8 cellular contexts compared by ENCODE assay signal in genomic region chr19:2239771-2240770, GRCh38. TPM values are rescaled to one million over a fixed set of nuclear protein-coding genes. Genes with fewer than 3 reads are reported as not detected.
A peak's percentile ranks its signal among the peaks of the same experiment; 100 is the strongest.
DNase-seq lines count a peak whose midpoint lies in the region; ATAC-seq and TF ChIP-seq lines count a peak whose summit lies in the region.

No MANE protein-coding gene starts in this region.

- peak overlapping the region; percentile 80 for H3K4me2 ChIP-seq in MM.1S (ENCODE audit: low read depth, low read length)

- H3K27ac Mint-ChIP-seq in CD4-positive, alpha-beta T cell: peak overlapping the region; percentile 99
- H3K27ac Mint-ChIP-seq in MCF 10A (ENCODE audit: low read depth, unreplicated experiment): peak overlapping the region; percentile 67

- H3F3A ChIP-seq in MM.1S (ENCODE audit: insufficient read depth, low read length): peaks cover 27% of the 10 kb centered on the region

- H3K4me3 Mint-ChIP-seq in CD4-positive, alpha-beta T cell: peak overlapping the region; percentile 85
- peak overlapping the region; percentile 86 for H3K4me3 Mint-ChIP-seq in MCF 10A (ENCODE audit: unreplicated experiment)

- POLR2A ChIA-PET in CD4-positive, alpha-beta T cell (lab: Charles Lee): interaction anchor here (0.6 to 5.3 kb wide), 21 partner anchors 9 to 381 kb away, joined by 3 to 103 read pairs (median 5); partner anchors contain the start of genes AMH, GADD45B, JSRP1 and LMNB2
- POLR2A ChIA-PET in MCF 10A (lab: Yijun Ruan, JAX): interaction anchor here (0.7 to 4.1 kb wide), 20 partner anchors 9 to 388 kb away, joined by 3 to 79 read pairs (median 4); partner anchors contain the start of genes ABHD17A, AMH, AP3D1 and LMNB2

- peaks cover 68% of the 10 kb centered on the region for H3K4me1 Mint-ChIP-seq in CD4-positive, alpha-beta T cell (ENCODE audit: low read depth)
- H3K4me1 Mint-ChIP-seq in MCF 10A (ENCODE audit: insufficient read depth, unreplicated experiment): peaks cover 23% of the 10 kb centered on the region

- H3K27me3 Mint-ChIP-seq in CD4-positive, alpha-beta T cell: peaks cover 4% of the 10 kb centered on the region
- H3K27me3 Mint-ChIP-seq in MCF 10A (ENCODE audit: insufficient read depth, unreplicated experiment): no peaks in the 10 kb centered on the region

- peaks cover 95% of the 10 kb centered on the region for H3K79me2 ChIP-seq in MM.1S (ENCODE audit: low read length)

- H3K4me3 ChIP-seq in MM.1S (ENCODE audit: low read length) (peak overlapping the region; percentile 89), aorta (ENCODE audit: low read length in 2 of 2) (peak overlapping the region; percentile 7 to 24)

- no peaks in the 10 kb centered on the region for H3K9me2 ChIP-seq in MM.1S (replicated peaks; ENCODE audit: insufficient read depth, low read length)

- CTCF ChIA-PET in CD4-positive, alpha-beta T cell (lab: Charles Lee): interaction anchor here (0.6 to 3.0 kb wide), 7 partner anchors 11 to 120 kb away, joined by 3 to 16 read pairs (median 5); no protein-coding TSS in a partner anchor
- CTCF ChIA-PET in MCF 10A (lab: Yijun Ruan, JAX): interaction anchor here (0.6 to 3.2 kb wide), 7 partner anchors 20 to 152 kb away, joined by 3 to 20 read pairs (median 3); no protein-coding TSS in a partner anchor

- in situ Hi-C loops in GM13977 (cut with MboI; ENCODE audit: low pct_unique_long_range_greater_than_20kb, low sequenced_read_pairs, unreplicated experiment): no loop called here

- no TSS peak for BruUV-seq in MCF 10A (replicated peaks; lab: Mats Ljungman, UMichigan)

- H2AFZ ChIP-seq in MM.1S (ENCODE audit: low read length): no peak overlapping the region

- ATAC-seq in CD4-positive, alpha-beta T cell (ENCODE audit: poor library complexity): no peak
- ATAC-seq in aorta (ENCODE audit: low FRiP score) (no peak), GM21381 (IDR thresholded peaks at IDR 0.05; ENCODE audit: unreplicated experiment) (no peak)

- H4K20me1 ChIP-seq in MM.1S (ENCODE audit: insufficient read depth, low read length): peaks cover 50% of the 10 kb centered on the region

- no peak for TF ChIP-seq CTCF in CD4-positive, alpha-beta T cell (IDR thresholded peaks at IDR 0.05)
- no peak for TF ChIP-seq CTCF in MM.1S (IDR thresholded peaks at IDR 0.05; ENCODE audit: low read length)
- TF ChIP-seq CTCF in MCF 10A (IDR thresholded peaks at IDR 0.05; ENCODE audit: unreplicated experiment): no peak
- TF ChIP-seq CTCF in GM13977 (IDR thresholded peaks at IDR 0.05; ENCODE audit: extremely low read depth, insufficient read depth, missing control alignments): no peak

- H3K36me3 ChIP-seq in MM.1S (replicated peaks; ENCODE audit: insufficient read depth, low read length): peaks cover 22% of the 10 kb centered on the region; the same call in 1 of the 2 replicates
- H3K36me3 ChIP-seq in aorta (ENCODE audit: control insufficient read depth in 1 of 2, insufficient read depth in 2 of 2, low read length in 1 of 2): peaks cover 3 to 5% of the 10 kb centered on the region in 2 donors

- H3K36me3 Mint-ChIP-seq in CD4-positive, alpha-beta T cell (ENCODE audit: low read depth): peaks cover 64% of the 10 kb centered on the region
- peaks cover 48% of the 10 kb centered on the region for H3K36me3 Mint-ChIP-seq in MCF 10A (ENCODE audit: insufficient read depth, unreplicated experiment)

- peak in 4 of 10 experiments; percentile 24 to 39 (median 34) for DNase-seq in CD4-positive, alpha-beta T cell
- DNase-seq in MM.1S: peak; percentile 44
- DNase-seq in MCF 10A (ENCODE audit: unreplicated experiment): no peak
- DNase-seq in medulla oblongata (ENCODE audit: extremely low spot score): peak; percentile 41
- DNase-seq in aorta: no peak
- DNase-seq in NCI-H2227 (lab: John Stamatoyannopoulos, UW; ENCODE audit: unreplicated experiment): no peak
- DNase-seq in GM13977 (ENCODE audit: low spot score): no peak

- peak overlapping the region; percentile 72 for H3K27ac ChIP-seq in CD4-positive, alpha-beta T cell (ENCODE audit: low read depth, low read length)
- H3K27ac ChIP-seq in MM.1S (ENCODE audit: low read length): peak overlapping the region; percentile 83; the same call in 1 of the 2 replicates
- peak overlapping the region in 1 of 2 donors; percentile 67 for H3K27ac ChIP-seq in aorta (ENCODE audit: low read depth in 1 of 2, low read length in 2 of 2)

- 5 to 10% methylated on average over 34 of the region's 34 CpGs for WGBS in aorta, 2 donors

- intact Hi-C loops in CD4-positive, alpha-beta T cell (cut with DNase I, micrococcal nuclease): loop anchor here (2.0 to 10.0 kb wide), 5 partner anchors 87 to 375 kb away; partner anchors contain the start of gene BTBD2 (in 1 of the 2)
- intact Hi-C loops in MCF 10A (cut with micrococcal nuclease): loop anchor here (5.0 kb wide), 2 partner anchors 77 to 372 kb away; no protein-coding TSS in a partner anchor
- intact Hi-C loops in aorta (cut with DNase I): loop anchor here (5.0 kb wide), 3 partner anchors 32 to 152 kb away; no protein-coding TSS in a partner anchor

- no peaks in the 10 kb centered on the region for H3K9me3 Mint-ChIP-seq in CD4-positive, alpha-beta T cell
- no peaks in the 10 kb centered on the region for H3K9me3 Mint-ChIP-seq in MCF 10A (ENCODE audit: unreplicated experiment)

- H3K9ac ChIP-seq in MM.1S (ENCODE audit: low read length): peak overlapping the region; percentile 92

- no peaks in the 10 kb centered on the region for H3K9me3 ChIP-seq in CD4-positive, alpha-beta T cell (ENCODE audit: control insufficient read depth, low read length)
- H3K9me3 ChIP-seq in MM.1S (replicated peaks; ENCODE audit: insufficient read depth, low read length) (no peaks in the 10 kb centered on the region), aorta (ENCODE audit: control insufficient read depth, low read length) (no peaks in the 10 kb centered on the region)

- no peaks in the 10 kb centered on the region for H3K27me3 ChIP-seq in CD4-positive, alpha-beta T cell (ENCODE audit: control insufficient read depth, insufficient read depth, low read length)
- no peaks in the 10 kb centered on the region for H3K27me3 ChIP-seq in MM.1S (replicated peaks; ENCODE audit: insufficient read depth, low read length)
- H3K27me3 ChIP-seq in aorta (ENCODE audit: control insufficient read depth in 1 of 2, insufficient read depth in 2 of 2, low read length in 1 of 2): no peaks in the 10 kb centered on the region

- H3K4me1 ChIP-seq in MM.1S (ENCODE audit: low read length) (peaks cover 20% of the 10 kb centered on the region; the same call in 1 of the 2 replicates), aorta (ENCODE audit: control insufficient read depth in 1 of 2, insufficient read depth in 2 of 2, low read length in 2 of 2) (peaks cover 0 to 5% of the 10 kb centered on the region in 2 donors)

RNA-seq across cellular contexts. Expression of gene SF3A2, which starts 3.4 kb away (rescaled TPM):
- total RNA-seq in CD4-positive, alpha-beta T cell: 100 to 1,000 TPM; 186 to 194 TPM
- total RNA-seq in MCF 10A (2022) (101 and 119 TPM in 2 replicates), aorta (10 to 100 TPM; 56.1 to 62.2 TPM)
- polyA plus RNA-seq in aorta: 10 to 100 TPM; 23.8 to 64.9 TPM

RNA-seq across cellular contexts. Expression of gene PLEKHJ1, which starts 3.9 kb away (rescaled TPM):
- total RNA-seq in CD4-positive, alpha-beta T cell: 10 to 100 TPM; 21.4 to 23.2 TPM
- total RNA-seq in MCF 10A (2022): 44.3 and 54.1 TPM in 2 replicates
- 10 to 100 TPM; 24.9 to 37.7 TPM for total RNA-seq in aorta
- 10 to 100 TPM; 50.9 to 56.2 TPM for polyA plus RNA-seq in aorta

RNA-seq across cellular contexts. Expression of gene AMH, which starts 9.1 kb away (rescaled TPM):
- 1 to 10 TPM; 3.3 to 3.5 TPM for total RNA-seq in CD4-positive, alpha-beta T cell
- total RNA-seq in MCF 10A (2022) (11.9 and 21.2 TPM in 2 replicates), aorta (1 to 10 TPM; 1.5 to 1.8 TPM)
- polyA plus RNA-seq in aorta: 1 to 10 TPM; 1.7 to 3.1 TPM

RNA-seq across cellular contexts. Expression of gene JSRP1, which starts 16.1 kb away (rescaled TPM):
- under 1 TPM; 0.56 to 0.58 TPM for total RNA-seq in CD4-positive, alpha-beta T cell
- total RNA-seq in MCF 10A (2022) (0.37 and 0.49 TPM in 2 replicates), aorta (under 1 TPM in 1 of 2 donors, not detected in 1; 0.42 TPM)
- under 1 TPM in 1 of 2 donors, not detected in 1; 0.38 TPM for polyA plus RNA-seq in aorta

RNA-seq across cellular contexts. Expression of gene PEAK3, which starts 41.9 kb away (rescaled TPM):
- not detected for total RNA-seq in CD4-positive, alpha-beta T cell
- total RNA-seq in MCF 10A (2022) (not detected in 2 replicates), aorta (1 to 10 TPM in 1 of 2 donors, under 1 TPM in 1; 0.93 to 1.5 TPM)
- under 1 TPM in 1 of 2 donors, not detected in 1; 0.88 TPM for polyA plus RNA-seq in aorta

Comparison
In these comparisons a context has a peak if more than half of its experiments do, and no peak if none do; other contexts are left out.
1. DNase-seq: peak in MM.1S (single experiment) and medulla oblongata (single experiment); none in MCF 10A (single experiment), aorta (0 of 2), NCI-H2227 (single experiment) and GM13977 (single experiment).